8 cellular contexts compared by ENCODE assay signal in genomic region chr4:81724925-81725329, GRCh38.
DNase-seq lines count a peak whose midpoint lies in the region; ATAC-seq and TF ChIP-seq lines count a peak whose summit lies in the region.

No MANE protein-coding gene starts in this region.

- peak; percentile 92 for ATAC-seq in HG03097 (IDR thresholded peaks at IDR 0.05; ENCODE audit: low FRiP score, unreplicated experiment)

- peak overlapping the region in 3 of 5 experiments; percentile 3 to 63 (median 28) for H3K4me3 Mint-ChIP-seq in brain

- H3K27ac Mint-ChIP-seq in brain: peak overlapping the region in 4 of 5 experiments; percentile 27 to 92 (median 80)

- H3K27me3 Mint-ChIP-seq in brain: peaks cover 9% of the 10 kb centered on the region

- DNase-seq in NCI-H2171 treated with DMSO at 0.1 percent for 48 hours (lab: John Stamatoyannopoulos, UW) (peak; percentile 36), NCI-H2171 (lab: John Stamatoyannopoulos, UW) (no peak), UCSD-AML1 (lab: John Stamatoyannopoulos, UW; ENCODE audit: unreplicated experiment) (peak; percentile 54), middle frontal gyrus (ENCODE audit: extremely low spot score, low spot score) (peak; percentile 62), GOT3 (lab: John Stamatoyannopoulos, UW) (no peak)
- peak; percentile 46 to 55 for DNase-seq in stimulated activated CD8-positive, alpha-beta memory T cell treated with anti-CD3 and anti-CD28 coated beads, Interleukin-7, amount 100 ng/mL, for 4 hours (ENCODE audit: low read depth in 2 of 2)

- H3K9me3 Mint-ChIP-seq in brain: peaks cover 3 to 30% (median 19%) of the 10 kb centered on the region in 5 experiments

- peaks cover 37% of the 10 kb centered on the region for H3K4me1 Mint-ChIP-seq in brain

- TF ChIP-seq CTCF in brain (conservative IDR thresholded peaks at IDR 0.05): no peak

- H3K36me3 Mint-ChIP-seq in brain: no peaks in the 10 kb centered on the region

Comparison
In these comparisons a context has a peak if more than half of its experiments do, and no peak if none do; other contexts are left out.
1. DNase-seq: peak in NCI-H2171 treated with DMSO at 0.1 percent for 48 hours (single experiment), UCSD-AML1 (single experiment), middle frontal gyrus (single experiment) and stimulated activated CD8-positive, alpha-beta memory T cell treated with anti-CD3 and anti-CD28 coated beads, Interleukin-7, amount 100 ng/mL, for 4 hours (2 of 2); none in NCI-H2171 (single experiment) and GOT3 (single experiment).